11 cellular contexts compared by ENCODE assay signal in genomic region chr3:39149059-39149455, GRCh38. TPM values are rescaled to one million over a fixed set of nuclear protein-coding genes. Genes with fewer than 3 reads are reported as not detected.
DNase-seq lines count a peak whose midpoint lies in the region; ATAC-seq and TF ChIP-seq lines count a peak whose summit lies in the region.
"Had no signal": no experiment of that assay in that cellular context is flagged by ENCODE, and none has a peak within 500 bp of the region (broad histone marks: within the 10 kb centered on the region; RNA-seq: fewer than 3 reads in every experiment).

No MANE protein-coding gene starts in this region.

- no peaks in the 10 kb centered on the region for H3K27me3 ChIP-seq in right atrium auricular region
- H3K27me3 ChIP-seq in adrenal gland = no peaks in the 10 kb centered on the region
- H3K27me3 ChIP-seq in vagina = no peaks in the 10 kb centered on the region

- 52 to 72% (median 62%) methylated on average over 4 of the region's 4 CpGs for WGBS in adrenal gland, 4 donors

- DNase-seq in right atrium auricular region (ENCODE audit: low spot score) (no peak), left cardiac atrium (no peak), adrenal gland (peak in 1 of 7 donors; percentile 46), mesothelial cell of epicardium (ENCODE audit: low spot score in 2 of 2, unreplicated experiment in 2 of 2) (no peak), vagina (ENCODE audit: extremely low spot score in 2 of 2) (no peak), midbrain (lab: John Stamatoyannopoulos, UW) (no peak), NCI-H524 (lab: John Stamatoyannopoulos, UW) (no peak)
- DNase-seq: DMS153; NCI-H1417; stimulated activated CD4-positive, alpha-beta T cell treated with anti-CD3 and anti-CD28 coated beads, Interleukin-4, amount 100 ng/mL, for 1 hour had no signal

- H3K4me1 ChIP-seq in right atrium auricular region (peaks cover 0 to 88% of the 10 kb centered on the region in 2 donors), adrenal gland (replicated peaks in 1 of 2) (peaks cover 60 to 67% of the 10 kb centered on the region in 2 donors), vagina (peaks cover 73% of the 10 kb centered on the region)

- TF ChIP-seq CTCF in right atrium auricular region (IDR thresholded peaks at IDR 0.05) = no peak
- TF ChIP-seq CTCF in adrenal gland (IDR thresholded peaks at IDR 0.05) = no peak
- no peak for TF ChIP-seq CTCF in mesothelial cell of epicardium (IDR thresholded peaks at IDR 0.05; ENCODE audit: unreplicated experiment)
- no peak for TF ChIP-seq CTCF in vagina (IDR thresholded peaks at IDR 0.05)

- H3K27me3 Mint-ChIP-seq in mesothelial cell of epicardium (ENCODE audit: low read depth) = no peaks in the 10 kb centered on the region

- H3K36me3 ChIP-seq in right atrium auricular region (peaks cover 28% of the 10 kb centered on the region), adrenal gland (replicated peaks in 1 of 2) (peaks cover 0 to 25% of the 10 kb centered on the region in 2 donors), vagina (peaks cover 0 to 25% of the 10 kb centered on the region in 2 donors)

- H3K4me1 Mint-ChIP-seq in mesothelial cell of epicardium = peaks cover 74% of the 10 kb centered on the region

- H3K9me3 Mint-ChIP-seq in mesothelial cell of epicardium = no peaks in the 10 kb centered on the region

- intact Hi-C loops in left cardiac atrium (cut with DNase I) = no loop called here
- intact Hi-C loops in adrenal gland (cut with DNase I) = loop anchor here in 1 of 2 donors (5.0 kb wide), 1 partner anchor 33 kb away; no protein-coding TSS in a partner anchor
- intact Hi-C loops in vagina (cut with DNase I) = loop anchor here (5.0 kb wide), 1 partner anchor 42 kb away; the partner anchor contains the start of genes GORASP1 and TTC21A

- ATAC-seq in left cardiac atrium (no peak), GM21390 (IDR thresholded peaks at IDR 0.05; ENCODE audit: unreplicated experiment) (no peak)

- H3K27ac ChIP-seq in right atrium auricular region (peak overlapping the region; percentile 82 to 99), adrenal gland (peak overlapping the region in 3 of 5 donors; percentile 80 to 100 (median 99)), vagina (peak overlapping the region; percentile 100)

- TF ChIP-seq POLR2A in adrenal gland (IDR thresholded peaks at IDR 0.05) (no peak), vagina (IDR thresholded peaks at IDR 0.05) (no peak)

- peak overlapping the region; percentile 99 for H3K27ac Mint-ChIP-seq in mesothelial cell of epicardium

- H3K36me3 Mint-ChIP-seq in mesothelial cell of epicardium = peaks cover 12% of the 10 kb centered on the region

- peak overlapping the region; percentile 97 for H3K4me3 Mint-ChIP-seq in mesothelial cell of epicardium

- H3K9me3 ChIP-seq in right atrium auricular region (no peaks in the 10 kb centered on the region), adrenal gland (replicated peaks in 1 of 3) (no peaks in the 10 kb centered on the region), vagina (no peaks in the 10 kb centered on the region)

- H3K4me3 ChIP-seq in right atrium auricular region (peak overlapping the region in 1 of 2 donors; percentile 93), adrenal gland (no peak overlapping the region), vagina (no peak overlapping the region)

RNA-seq across cellular contexts. Expression of gene CSRNP1, which starts 4.3 kb away (rescaled TPM):
- total RNA-seq in right atrium auricular region (10 to 100 TPM; 48.0 to 49.5 TPM), left cardiac atrium (10 to 100 TPM; 20.5 to 41.6 TPM), adrenal gland (10 to 100 TPM; 21.9 to 62.2 (median 30.1) TPM), mesothelial cell of epicardium (42.7 to 44.7 TPM (median 43.9 TPM) in 3 replicates), vagina (99.7 TPM)
- polyA plus RNA-seq in adrenal gland = 10 to 100 TPM in 2 of 3 donors, 1 to 10 TPM in 1; 9.9 to 32.7 (median 16.2) TPM

RNA-seq across cellular contexts. Expression of gene TTC21A, which starts 41.6 kb away (rescaled TPM):
- total RNA-seq in right atrium auricular region (1 to 10 TPM in 1 of 2 donors, under 1 TPM in 1; 0.85 to 1.8 TPM), left cardiac atrium (1 to 10 TPM; 1.8 to 2.5 TPM), adrenal gland (10 to 100 TPM in 2 of 8 donors, 1 to 10 TPM in 6; 1.2 to 12.1 (median 5.8) TPM), mesothelial cell of epicardium (10.2 to 12.7 TPM (median 12.3 TPM) in 3 replicates), vagina (8.8 TPM)
- polyA plus RNA-seq in adrenal gland = 10 to 100 TPM in 2 of 3 donors, 1 to 10 TPM in 1; 1.7 to 35.7 (median 14.6) TPM

RNA-seq across cellular contexts. Expression of gene GORASP1, which starts 41.6 kb away (rescaled TPM):
- total RNA-seq in right atrium auricular region = 10 to 100 TPM; 34.3 to 38.8 TPM
- 10 to 100 TPM; 39.0 to 49.1 TPM for total RNA-seq in left cardiac atrium
- total RNA-seq in adrenal gland = 10 to 100 TPM; 24.3 to 66.2 (median 54.4) TPM
- polyA plus RNA-seq in adrenal gland = 10 to 100 TPM; 30.5 to 49.1 (median 35.1) TPM
- 70.8 to 71.5 TPM (median 71.1 TPM) in 3 replicates for total RNA-seq in mesothelial cell of epicardium
- 45.9 TPM for total RNA-seq in vagina

RNA-seq across cellular contexts. Expression of gene XIRP1, which starts 43.3 kb away (rescaled TPM):
- total RNA-seq in right atrium auricular region = 1,000 to 10,000 TPM in 1 of 2 donors, 100 to 1,000 TPM in 1; 319 to 1,274 TPM
- total RNA-seq in left cardiac atrium = 100 to 1,000 TPM; 160 to 242 TPM
- under 1 TPM in 3 of 8 donors, not detected in 5; 0.10 to 0.28 (median 0.13) TPM for total RNA-seq in adrenal gland
- under 1 TPM in 2 of 3 donors, not detected in 1; 0.40 to 0.48 TPM for polyA plus RNA-seq in adrenal gland
- not detected in 3 replicates for total RNA-seq in mesothelial cell of epicardium
- total RNA-seq in vagina = not detected
